ENCODE assay signal across 30 cellular contexts in genomic region chr15:96693515-96693914, GRCh38.
"Had no signal": no experiment of that assay in that cellular context is flagged by ENCODE, and none has a peak within 500 bp of the region (broad histone marks: within the 10 kb centered on the region; RNA-seq: fewer than 3 reads in every experiment).

No MANE protein-coding gene starts in this region.

- H3K9me3 ChIP-seq: colonic mucosa, heart right ventricle, left lung, ovary, psoas muscle, sigmoid colon, spleen, thoracic aorta, tibial nerve, upper lobe of left lung, uterus had no signal

- H3K27ac Mint-ChIP-seq: dendritic cell treated with granulocyte-macrophage colony-stimulating factor and Interleukin-4, amounts not matched to agents 40 ng/mL and 50 ng/mL, for 4 days; endodermal cell; naive thymus-derived CD4-positive, alpha-beta T cell; stimulated activated naive B cell treated with anti-CD40 and anti-IgM and Interleukin-4, amounts not matched to agents 10 μg/mL and 1 μg/mL and 100 μg/mL, for 72 hours; stimulated activated naive CD8-positive, alpha-beta T cell treated with anti-CD3 and anti-CD28 coated beads, Interleukin-15, Interleukin-2, amounts not matched to agents 100 ng/mL and 50 ng/mL, for 24 hours had no signal

- H3K4me3 Mint-ChIP-seq: dendritic cell treated with granulocyte-macrophage colony-stimulating factor and Interleukin-4, amounts not matched to agents 40 ng/mL and 50 ng/mL, for 4 days; endodermal cell; naive thymus-derived CD4-positive, alpha-beta T cell; nephron; stimulated activated naive B cell treated with anti-CD40 and anti-IgM and Interleukin-4, amounts not matched to agents 10 μg/mL and 1 μg/mL and 100 μg/mL, for 72 hours; stimulated activated naive CD8-positive, alpha-beta T cell treated with anti-CD3 and anti-CD28 coated beads, Interleukin-15, Interleukin-2, amounts not matched to agents 100 ng/mL and 50 ng/mL, for 24 hours had no signal

- ATAC-seq: esophagus mucosa; foreskin keratinocyte; heart right ventricle; left cardiac atrium; left lung; naive thymus-derived CD4-positive, alpha-beta T cell; psoas muscle; right cardiac atrium; stimulated activated naive B cell treated with anti-CD40 and anti-IgM and Interleukin-4, amounts not matched to agents 10 μg/mL and 1 μg/mL and 100 μg/mL, for 72 hours had no signal

- H3K36me3 Mint-ChIP-seq: naive thymus-derived CD4-positive, alpha-beta T cell; stimulated activated naive B cell treated with anti-CD40 and anti-IgM and Interleukin-4, amounts not matched to agents 10 μg/mL and 1 μg/mL and 100 μg/mL, for 72 hours had no signal

- DNase-seq: colonic mucosa; effector CD8-positive, alpha-beta T cell; endodermal cell; foreskin keratinocyte; glutamatergic neuron; heart right ventricle; hippocampal formation; left cardiac atrium; left lung; mesendoderm; midbrain; naive thymus-derived CD4-positive, alpha-beta T cell; occipital lobe; ovary; posterior cingulate gyrus; psoas muscle; right cardiac atrium; sigmoid colon; spleen; stimulated activated CD4-positive, alpha-beta T cell treated with anti-CD3 and anti-CD28 coated beads, Interleukin-4, amount 100 ng/mL, for 4 hours; stimulated activated naive B cell treated with anti-CD40 and anti-IgM and Interleukin-4, amounts not matched to agents 10 μg/mL and 1 μg/mL and 100 μg/mL, for 72 hours; upper lobe of left lung had no signal

- H3K36me3 ChIP-seq: colonic mucosa, heart right ventricle, left lung, ovary, sigmoid colon, spleen, thoracic aorta, tibial nerve, upper lobe of left lung, uterus had no signal

- H3K9me3 Mint-ChIP-seq: dendritic cell treated with granulocyte-macrophage colony-stimulating factor and Interleukin-4, amounts not matched to agents 40 ng/mL and 50 ng/mL, for 4 days; endodermal cell; nephron had no signal

- H3K27me3 ChIP-seq: colonic mucosa, foreskin keratinocyte, left lung, ovary, sigmoid colon, spleen, tibial nerve, upper lobe of left lung, uterus had no signal

- H3K4me3 ChIP-seq: colonic mucosa, heart right ventricle, left lung, ovary, psoas muscle, sigmoid colon, spleen, thoracic aorta, tibial nerve, upper lobe of left lung, uterus had no signal

- H3K4me1 ChIP-seq: colonic mucosa, foreskin keratinocyte, heart right ventricle, left lung, psoas muscle, spleen had no signal

- H3K4me1 Mint-ChIP-seq: naive thymus-derived CD4-positive, alpha-beta T cell; stimulated activated naive B cell treated with anti-CD40 and anti-IgM and Interleukin-4, amounts not matched to agents 10 μg/mL and 1 μg/mL and 100 μg/mL, for 72 hours had no signal

- H3K27ac ChIP-seq: colonic mucosa, epithelial cell of prostate, foreskin keratinocyte, heart right ventricle, left lung, ovary, psoas muscle, spleen, thoracic aorta, upper lobe of left lung had no signal

- H3K27me3 Mint-ChIP-seq: stimulated activated naive B cell treated with anti-CD40 and anti-IgM and Interleukin-4, amounts not matched to agents 10 μg/mL and 1 μg/mL and 100 μg/mL, for 72 hours; stimulated activated naive CD8-positive, alpha-beta T cell treated with anti-CD3 and anti-CD28 coated beads, Interleukin-15, Interleukin-2, amounts not matched to agents 100 ng/mL and 50 ng/mL, for 24 hours had no signal
